ENCODE assay signal across 15 cellular contexts in genomic region chr10:32151876-32152275, GRCh38.
"Had no signal": no experiment of that assay in that cellular context is flagged by ENCODE, and none has a peak within 500 bp of the region (broad histone marks: within the 10 kb centered on the region; RNA-seq: fewer than 3 reads in every experiment).

No MANE protein-coding gene starts in this region.

- ATAC-seq: activated CD4-positive, alpha-beta T cell treated with anti-CD3 and anti-CD28 coated beads for 36 hours; heart right ventricle had no signal

- H3K27ac Mint-ChIP-seq: activated CD4-positive, alpha-beta T cell treated with anti-CD3 and anti-CD28 coated beads for 36 hours; dendritic cell treated with granulocyte-macrophage colony-stimulating factor and Interleukin-4, amounts not matched to agents 40 ng/mL and 50 ng/mL, for 4 days; stimulated activated naive CD8-positive, alpha-beta T cell treated with anti-CD3 and anti-CD28 coated beads, Interleukin-15, Interleukin-2, amounts not matched to agents 100 ng/mL and 50 ng/mL, for 24 hours had no signal

- H3K27ac ChIP-seq: heart right ventricle, ovary, upper lobe of left lung, VCaP had no signal

- H3K27me3 Mint-ChIP-seq: activated CD4-positive, alpha-beta T cell treated with anti-CD3 and anti-CD28 coated beads for 36 hours; dendritic cell treated with granulocyte-macrophage colony-stimulating factor and Interleukin-4, amounts not matched to agents 40 ng/mL and 50 ng/mL, for 4 days; stimulated activated naive CD8-positive, alpha-beta T cell treated with anti-CD3 and anti-CD28 coated beads, Interleukin-15, Interleukin-2, amounts not matched to agents 100 ng/mL and 50 ng/mL, for 24 hours had no signal

- FAIRE-seq: frontal cortex had no signal

- H3K4me1 Mint-ChIP-seq: neural crest cell had no signal

- H3K4me3 Mint-ChIP-seq: activated CD4-positive, alpha-beta T cell treated with anti-CD3 and anti-CD28 coated beads for 36 hours; dendritic cell treated with granulocyte-macrophage colony-stimulating factor and Interleukin-4, amounts not matched to agents 40 ng/mL and 50 ng/mL, for 4 days; neural crest cell; stimulated activated naive CD8-positive, alpha-beta T cell treated with anti-CD3 and anti-CD28 coated beads, Interleukin-15, Interleukin-2, amounts not matched to agents 100 ng/mL and 50 ng/mL, for 24 hours had no signal

- H3K27me3 ChIP-seq: adrenal gland, heart right ventricle, ovary, upper lobe of left lung had no signal

- H3K36me3 ChIP-seq: adrenal gland, heart right ventricle, ovary, upper lobe of left lung had no signal

- DNase-seq: activated CD4-positive, alpha-beta T cell treated with anti-CD3 and anti-CD28 coated beads for 36 hours; activated naive CD4-positive, alpha-beta T cell treated with anti-CD3 and anti-CD28 coated beads, Interleukin-2, amount 50 U/mL, for 16 hours; adrenal gland; cerebellar nuclear complex; heart right ventricle; ovary; stimulated activated CD4-positive, alpha-beta T cell treated with anti-CD3 and anti-CD28 coated beads, Interleukin-15, amount 100 ng/mL, for 24 hours; stimulated activated CD4-positive, alpha-beta T cell treated with anti-CD3 and anti-CD28 coated beads, Interleukin-4, amount 100 ng/mL, for 24 hours; T1000; upper lobe of left lung had no signal

- H3K4me3 ChIP-seq: adrenal gland, heart right ventricle, ovary, upper lobe of left lung had no signal
